In genomic region chr6:26554669-26555504, GRCh38 we compare ENCODE assay signal across 8 cellular contexts. TPM values are rescaled to one million over a fixed set of nuclear protein-coding genes. Genes with fewer than 3 reads are reported as not detected.
DNase-seq lines count a peak whose midpoint lies in the region; TF ChIP-seq lines count a peak whose summit lies in the region.

No MANE protein-coding gene starts in this region.

- no peaks in the 10 kb centered on the region for H3K36me3 ChIP-seq in CD4-positive, alpha-beta memory T cell (ENCODE audit: insufficient read depth, low read length)

- H3K36me3 Mint-ChIP-seq in CD4-positive, alpha-beta memory T cell: peaks cover 0 to 5% of the 10 kb centered on the region in 2 donors
- no peaks in the 10 kb centered on the region for H3K36me3 Mint-ChIP-seq in HFFc6 (ENCODE audit: low read depth)
- peaks cover 5% of the 10 kb centered on the region for H3K36me3 Mint-ChIP-seq in activated T-cell treated with anti-CD3 and anti-CD28 coated beads, Interleukin-2, amount 50 U/mL, for 24 hours (ENCODE audit: low read depth)

- peaks cover 0 to 2% of the 10 kb centered on the region in 2 donors for H3K27me3 Mint-ChIP-seq in CD4-positive, alpha-beta memory T cell
- H3K27me3 Mint-ChIP-seq in HFFc6 (ENCODE audit: insufficient read depth): peaks cover 5% of the 10 kb centered on the region; the same call in 1 of the 2 replicates
- no peaks in the 10 kb centered on the region for H3K27me3 Mint-ChIP-seq in activated T-cell treated with anti-CD3 and anti-CD28 coated beads, Interleukin-2, amount 50 U/mL, for 24 hours

- H3K9me3 ChIP-seq in CD4-positive, alpha-beta memory T cell (ENCODE audit: control insufficient read depth in 1 of 2, low read length in 2 of 2): no peaks in the 10 kb centered on the region

- DNase-seq in CD4-positive, alpha-beta memory T cell: peak; percentile 65 to 82 (median 74)
- DNase-seq in HFFc6 (peak; percentile 74), OCI-M1 (lab: John Stamatoyannopoulos, UW) (peak; percentile 93), fibroblast of the aortic adventitia (ENCODE audit: low read depth) (peak; percentile 72), nucleus accumbens (lab: John Stamatoyannopoulos, UW) (peak in 30 of 56 donors; percentile 6 to 63 (median 16)), cortex of kidney (lab: John Stamatoyannopoulos, UW) (no peak), NCI-H345 treated with DMSO at 0.1 percent for 48 hours (lab: John Stamatoyannopoulos, UW; ENCODE audit: unreplicated experiment) (no peak)
- peak; percentile 79 for DNase-seq in activated T-cell treated with anti-CD3 and anti-CD28 coated beads, Interleukin-2, amount 50 U/mL, for 24 hours

- peak overlapping the region; percentile 67 to 93 for H3K4me3 ChIP-seq in CD4-positive, alpha-beta memory T cell (ENCODE audit: low read length in 2 of 2)
- peak overlapping the region; percentile 52 for H3K4me3 ChIP-seq in fibroblast of the aortic adventitia (ENCODE audit: low read depth, low read length)

- H3K27ac ChIP-seq in CD4-positive, alpha-beta memory T cell (ENCODE audit: low read depth, low read length): peak overlapping the region; percentile 27

- no peaks in the 10 kb centered on the region for H3K9me3 Mint-ChIP-seq in CD4-positive, alpha-beta memory T cell
- no peaks in the 10 kb centered on the region for H3K9me3 Mint-ChIP-seq in HFFc6
- H3K9me3 Mint-ChIP-seq in activated T-cell treated with anti-CD3 and anti-CD28 coated beads, Interleukin-2, amount 50 U/mL, for 24 hours: peaks cover 2% of the 10 kb centered on the region

- H3K4me3 Mint-ChIP-seq in CD4-positive, alpha-beta memory T cell: peak overlapping the region in 4 of 8 donors; percentile 4 to 69 (median 64)
- no peak overlapping the region; the same call in 1 of the 2 replicates for H3K4me3 Mint-ChIP-seq in HFFc6
- no peak overlapping the region for H3K4me3 Mint-ChIP-seq in activated T-cell treated with anti-CD3 and anti-CD28 coated beads, Interleukin-2, amount 50 U/mL, for 24 hours

- H3K4me1 ChIP-seq in CD4-positive, alpha-beta memory T cell (ENCODE audit: insufficient read depth, low read length): peaks cover 27% of the 10 kb centered on the region

- H3K4me1 Mint-ChIP-seq in CD4-positive, alpha-beta memory T cell: peaks cover 11 to 25% (median 19%) of the 10 kb centered on the region in 4 donors
- H3K4me1 Mint-ChIP-seq in HFFc6 (ENCODE audit: low read depth): peaks cover 41% of the 10 kb centered on the region
- H3K4me1 Mint-ChIP-seq in activated T-cell treated with anti-CD3 and anti-CD28 coated beads, Interleukin-2, amount 50 U/mL, for 24 hours (ENCODE audit: low read depth): peaks cover 31% of the 10 kb centered on the region

- no peaks in the 10 kb centered on the region for H3K27me3 ChIP-seq in CD4-positive, alpha-beta memory T cell (ENCODE audit: insufficient read depth, low read length)

- CTCF ChIA-PET in CD4-positive, alpha-beta memory T cell (lab: Charles Lee; ENCODE audit: partially characterized antibody): interaction anchor here (0.6 to 9.3 kb wide), 9 partner anchors 14 to 367 kb away, joined by 3 to 50 read pairs (median 4); partner anchors contain the start of gene HMGN4

- no peak for TF ChIP-seq CTCF in HFFc6 (IDR thresholded peaks at IDR 0.05)
- TF ChIP-seq CTCF in fibroblast of the aortic adventitia (IDR thresholded peaks at IDR 0.05; ENCODE audit: insufficient read depth, low read length): no peak

- H3K27ac Mint-ChIP-seq in CD4-positive, alpha-beta memory T cell: peak overlapping the region in 4 of 7 donors; percentile 23 to 95 (median 54)
- H3K27ac Mint-ChIP-seq in HFFc6: peak overlapping the region; percentile 51; the same call in 1 of the 2 replicates
- H3K27ac Mint-ChIP-seq in activated T-cell treated with anti-CD3 and anti-CD28 coated beads, Interleukin-2, amount 50 U/mL, for 24 hours: no peak overlapping the region

- POLR2A ChIA-PET in CD4-positive, alpha-beta memory T cell (lab: Charles Lee; ENCODE audit: partially characterized antibody): interaction anchor here (0.8 to 12.2 kb wide), 20 partner anchors 9 to 577 kb away, joined by 3 to 181 read pairs (median 4); partner anchors contain the start of genes BTN2A2 and HMGN4

- intact Hi-C loops in CD4-positive, alpha-beta memory T cell (cut with micrococcal nuclease): loop anchor here (1.0 to 5.0 kb wide), 4 partner anchors 13 to 190 kb away; partner anchors contain the start of genes BTN3A1 and BTN3A2

RNA-seq across cellular contexts. Expression of gene HMGN4, which starts 16.7 kb away (rescaled TPM):
- 100 to 1,000 TPM; 102 to 105 TPM for total RNA-seq in CD4-positive, alpha-beta memory T cell
- polyA plus RNA-seq in CD4-positive, alpha-beta memory T cell: 100 to 1,000 TPM; 154 to 305 TPM
- total RNA-seq in HFFc6 (2021; fragmentation: NEBNext Ultra II Directional; extraction: Animal tissue kit (Norgen Biotek cat#: 25700)): 10 to 100 TPM; 42.6 to 55.7 (median 51.8) TPM
- total RNA-seq in fibroblast of the aortic adventitia (ENCODE audit: low replicate concordance): 32.7 and 50.3 TPM in 2 replicates

RNA-seq across cellular contexts. Expression of gene ABT1, which starts 41.9 kb away (rescaled TPM):
- 10 to 100 TPM; 33.5 to 34.8 TPM for total RNA-seq in CD4-positive, alpha-beta memory T cell
- polyA plus RNA-seq in CD4-positive, alpha-beta memory T cell: 10 to 100 TPM; 50.0 to 63.9 TPM
- 10 to 100 TPM; 14.2 to 17.2 (median 15.5) TPM for total RNA-seq in HFFc6 (2021; fragmentation: NEBNext Ultra II Directional; extraction: Animal tissue kit (Norgen Biotek cat#: 25700))
- total RNA-seq in fibroblast of the aortic adventitia (ENCODE audit: low replicate concordance): 4.1 and 10.0 TPM in 2 replicates

RNA-seq across cellular contexts. Expression of gene BTN1A1, which starts 54.8 kb away (rescaled TPM):
- total RNA-seq in CD4-positive, alpha-beta memory T cell: not detected
- polyA plus RNA-seq in CD4-positive, alpha-beta memory T cell: under 1 TPM in 1 of 2 donors, not detected in 1; 0.08 TPM
- not detected for total RNA-seq in HFFc6 (2021; fragmentation: NEBNext Ultra II Directional; extraction: Animal tissue kit (Norgen Biotek cat#: 25700))
- total RNA-seq in fibroblast of the aortic adventitia (ENCODE audit: low replicate concordance): not detected in 2 replicates

Comparison
In these comparisons a context has a peak if more than half of its experiments do, and no peak if none do; other contexts are left out.
1. DNase-seq: peak in CD4-positive, alpha-beta memory T cell (5 of 5), HFFc6 (single experiment), OCI-M1 (single experiment), activated T-cell treated with anti-CD3 and anti-CD28 coated beads, Interleukin-2, amount 50 U/mL, for 24 hours (single experiment), fibroblast of the aortic adventitia (single experiment) and nucleus accumbens (30 of 56); none in cortex of kidney (single experiment) and NCI-H345 treated with DMSO at 0.1 percent for 48 hours (single experiment).